17 cellular contexts compared by ENCODE assay signal in genomic region chr1:163824006-163824405, GRCh38.
DNase-seq lines count a peak whose midpoint lies in the region; ATAC-seq and TF ChIP-seq lines count a peak whose summit lies in the region.
"Had no signal": no experiment of that assay in that cellular context is flagged by ENCODE, and none has a peak within 500 bp of the region (broad histone marks: within the 10 kb centered on the region; RNA-seq: fewer than 3 reads in every experiment).

No MANE protein-coding gene starts in this region.

- H3K79me2 ChIP-seq in ACC112 (ENCODE audit: control insufficient read depth, insufficient read depth, low read length, unreplicated experiment) = no peaks in the 10 kb centered on the region

- no peak for TF ChIP-seq CTCF in choroid plexus epithelial cell (conservative IDR thresholded peaks at IDR 0.05; ENCODE audit: low read depth, low read length)

- ATAC-seq in right cardiac atrium (peak in 1 of 2 donors; percentile 68), HG03280 (IDR thresholded peaks at IDR 0.05; ENCODE audit: unreplicated experiment) (no peak)
- ATAC-seq: A549 had no signal

- H3K4me1 ChIP-seq in ACC112 (ENCODE audit: control insufficient read depth, insufficient read depth, low read length, unreplicated experiment) (peaks cover 13% of the 10 kb centered on the region), right cardiac atrium (ENCODE audit: control insufficient read depth, insufficient read depth, low read length) (no peaks in the 10 kb centered on the region)
- H3K4me1 ChIP-seq: A549, transverse colon had no signal

- H2AFZ ChIP-seq in ACC112 (ENCODE audit: low read length, unreplicated experiment) = no peak overlapping the region

- no peaks in the 10 kb centered on the region for H3K9me3 ChIP-seq in right cardiac atrium (ENCODE audit: control insufficient read depth, low read length)
- H3K9me3 ChIP-seq: A549, transverse colon had no signal

- intact Hi-C loops in right cardiac atrium (cut with DNase I) = no loop called here

- DNase-seq in HT1080 (ENCODE audit: low read depth) = peak; percentile 8
- peak; percentile 63 for DNase-seq in choroid plexus epithelial cell (ENCODE audit: low read depth)
- DNase-seq in right cardiac atrium = peak; percentile 55 to 62 (median 56)
- DNase-seq in COR-L47 (lab: John Stamatoyannopoulos, UW) = no peak
- DNase-seq in stimulated activated CD4-positive, alpha-beta T cell treated with anti-CD3 and anti-CD28 coated beads, Interleukin-4, amount 100 ng/mL, for 24 hours = no peak
- no peak for DNase-seq in NCI-H2107 treated with DMSO at 0.1 percent for 48 hours (lab: John Stamatoyannopoulos, UW; ENCODE audit: unreplicated experiment)
- DNase-seq: activated CD4-positive, alpha-beta T cell treated with anti-CD3 and anti-CD28 coated beads, Interleukin-2, amount 50 U/mL, for 4 hours; mesenchymal stem cell; NCI-H1417; NCI-H69; nucleus accumbens; T-helper 9 cell; transverse colon had no signal

- WGBS in right cardiac atrium = 5% methylated on average over 1 of the region's 1 CpG

- H3K27ac ChIP-seq in ACC112 (ENCODE audit: low read depth, low read length) (peak overlapping the region; percentile 93), right cardiac atrium (ENCODE audit: low read length) (no peak overlapping the region)
- H3K27ac ChIP-seq: A549, cardiac muscle cell, transverse colon had no signal

- H3K36me3 ChIP-seq in ACC112 (ENCODE audit: insufficient read depth, low read length) = no peaks in the 10 kb centered on the region
- H3K36me3 ChIP-seq: cardiac muscle cell, transverse colon had no signal

- H3K4me3 ChIP-seq in ACC112 (ENCODE audit: low read depth, low read length) (peak overlapping the region; percentile 49; the same call in 1 of the 2 replicates), choroid plexus epithelial cell (ENCODE audit: low read depth, low read length) (no peak overlapping the region), right cardiac atrium (ENCODE audit: low read length) (no peak overlapping the region)
- H3K4me3 ChIP-seq: A549, cardiac muscle cell, transverse colon had no signal

- no peaks in the 10 kb centered on the region for H3K27me3 ChIP-seq in ACC112 (ENCODE audit: insufficient read depth, low read length)
- H3K27me3 ChIP-seq in right cardiac atrium (ENCODE audit: control insufficient read depth, insufficient read depth) = no peaks in the 10 kb centered on the region
- H3K27me3 ChIP-seq: cardiac muscle cell, transverse colon had no signal

Comparison
In these comparisons a context has a peak if more than half of its experiments do, and no peak if none do; other contexts are left out.
1. DNase-seq: peak in HT1080 (single experiment), choroid plexus epithelial cell (single experiment) and right cardiac atrium (3 of 3); none in COR-L47 (single experiment), stimulated activated CD4-positive, alpha-beta T cell treated with anti-CD3 and anti-CD28 coated beads, Interleukin-4, amount 100 ng/mL, for 24 hours (single experiment) and NCI-H2107 treated with DMSO at 0.1 percent for 48 hours (single experiment).